9 cellular contexts compared by ENCODE assay signal in genomic region chr3:49413338-49413734, GRCh38. TPM values are rescaled to one million over a fixed set of nuclear protein-coding genes. Genes with fewer than 3 reads are reported as not detected.
DNase-seq lines count a peak whose midpoint lies in the region; ATAC-seq, FAIRE-seq and TF ChIP-seq lines count a peak whose summit lies in the region.
"Had no signal": no experiment of that assay in that cellular context is flagged by ENCODE, and none has a peak within 500 bp of the region (broad histone marks: within the 10 kb centered on the region; RNA-seq: fewer than 3 reads in every experiment).

No MANE protein-coding gene starts in this region.

- FAIRE-seq in GM19239 (lab: Jason Lieb, UNC) = no peak
- FAIRE-seq: colon had no signal

- DNase-seq in activated T-cell treated with anti-CD3 and anti-CD28 coated beads, Interleukin-2, amount 50 U/mL, for 72 hours = no peak
- DNase-seq in activated T-cell treated with anti-CD3 and anti-CD28 coated beads, Interleukin-2, amount 50 U/mL, for 1 hour = no peak
- DNase-seq in adrenal gland (no peak), thyroid gland (no peak), HuH-7 (ENCODE audit: low spot score) (no peak), GM19239 (ENCODE audit: insufficient read length, low spot score) (no peak)

- H3K4me3 Mint-ChIP-seq in activated T-cell treated with anti-CD3 and anti-CD28 coated beads, Interleukin-2, amount 50 U/mL, for 72 hours = peak overlapping the region; percentile 90 to 98

- peak overlapping the region; percentile 75 to 100 for H3K9ac ChIP-seq in liver (ENCODE audit: low read depth in 1 of 2, low read length in 2 of 2)

- H3K27me3 ChIP-seq in adrenal gland = no peaks in the 10 kb centered on the region
- no peaks in the 10 kb centered on the region for H3K27me3 ChIP-seq in liver (ENCODE audit: control insufficient read depth in 4 of 4, insufficient read depth in 4 of 4, low read length in 3 of 4)
- no peaks in the 10 kb centered on the region for H3K27me3 ChIP-seq in thyroid gland

- no peak for TF ChIP-seq RAD21 in liver (IDR thresholded peaks at IDR 0.05)

- 78 to 93% (median 80%) methylated on average over 4 to 6 of the region's 6 CpGs for WGBS in adrenal gland, 4 donors
- 79% methylated on average over 6 of the region's 6 CpGs for WGBS in liver
- WGBS in thyroid gland, 2 donors = 87 to 89% methylated on average over 6 of the region's 6 CpGs

- H3K27ac ChIP-seq in adrenal gland (peak overlapping the region in 3 of 5 donors; percentile 97 to 100 (median 100)), liver (ENCODE audit: low read depth in 1 of 2, low read length in 2 of 2) (peak overlapping the region in 1 of 2 donors; percentile 58), thyroid gland (peak overlapping the region; percentile 74 to 78 (median 77))

- intact Hi-C loops in adrenal gland (cut with DNase I) (no loop called here), thyroid gland (cut with DNase I) (loop anchor here (5.0 kb wide), 1 partner anchor 56 kb away; the partner anchor contains the start of gene GPX1)

- peak overlapping the region; percentile 96 for H3K27ac Mint-ChIP-seq in activated T-cell treated with anti-CD3 and anti-CD28 coated beads, Interleukin-2, amount 50 U/mL, for 72 hours

- ATAC-seq in activated T-cell treated with anti-CD3 and anti-CD28 coated beads, Interleukin-2, amount 50 U/mL, for 72 hours (replicated peaks in 1 of 2) = no peak
- ATAC-seq in GM21528 (IDR thresholded peaks at IDR 0.05; ENCODE audit: low FRiP score, unreplicated experiment) = no peak

- H3K4me1 ChIP-seq in adrenal gland (replicated peaks in 1 of 2) (peaks cover 19 to 37% of the 10 kb centered on the region in 2 donors), liver (ENCODE audit: control insufficient read depth in 4 of 4, insufficient read depth in 4 of 4, low read length in 3 of 4) (peaks cover 6 to 30% (median 27%) of the 10 kb centered on the region in 4 donors), thyroid gland (peaks cover 38 to 40% of the 10 kb centered on the region in 2 donors)

- peaks cover 0 to 8% of the 10 kb centered on the region in 2 donors for H3K36me3 ChIP-seq in adrenal gland (replicated peaks in 1 of 2)
- H3K36me3 ChIP-seq in liver (ENCODE audit: control insufficient read depth in 4 of 4, insufficient read depth in 3 of 4, low read depth in 1 of 4, low read length in 3 of 4) = peaks cover 0 to 14% (median 2%) of the 10 kb centered on the region in 4 donors
- peaks cover 0 to 4% of the 10 kb centered on the region in 2 donors for H3K36me3 ChIP-seq in thyroid gland

- H3K27me3 Mint-ChIP-seq in activated T-cell treated with anti-CD3 and anti-CD28 coated beads, Interleukin-2, amount 50 U/mL, for 72 hours (ENCODE audit: low read depth) = no peaks in the 10 kb centered on the region

- peaks cover 7 to 17% of the 10 kb centered on the region in 2 donors for H3K36me3 Mint-ChIP-seq in activated T-cell treated with anti-CD3 and anti-CD28 coated beads, Interleukin-2, amount 50 U/mL, for 72 hours (ENCODE audit: insufficient read depth in 2 of 2)

- peak overlapping the region in 1 of 4 donors; percentile 99 for H3K4me3 ChIP-seq in adrenal gland
- H3K4me3 ChIP-seq in liver (ENCODE audit: low read depth in 1 of 3, low read length in 3 of 3) = peak overlapping the region in 2 of 3 donors; percentile 63 to 94
- peak overlapping the region in 1 of 3 donors; percentile 63 for H3K4me3 ChIP-seq in thyroid gland (replicated peaks in 1 of 3)

- H3K4me1 Mint-ChIP-seq in activated T-cell treated with anti-CD3 and anti-CD28 coated beads, Interleukin-2, amount 50 U/mL, for 72 hours (ENCODE audit: low read depth) = peaks cover 77% of the 10 kb centered on the region

- H3K9me3 Mint-ChIP-seq in activated T-cell treated with anti-CD3 and anti-CD28 coated beads, Interleukin-2, amount 50 U/mL, for 72 hours = no peaks in the 10 kb centered on the region

- TF ChIP-seq POLR2A in adrenal gland (IDR thresholded peaks at IDR 0.05) = no peak
- no peak for TF ChIP-seq POLR2A in thyroid gland (IDR thresholded peaks at IDR 0.05)

- H3K9me3 ChIP-seq in adrenal gland (replicated peaks in 1 of 3) (no peaks in the 10 kb centered on the region), liver (ENCODE audit: control insufficient read depth in 4 of 4, low read length in 3 of 4) (no peaks in the 10 kb centered on the region), thyroid gland (no peaks in the 10 kb centered on the region)

- no peak for TF ChIP-seq CTCF in adrenal gland (IDR thresholded peaks at IDR 0.05)
- no peak for TF ChIP-seq CTCF in liver (IDR thresholded peaks at IDR 0.05; ENCODE audit: low read depth, low read length, missing input control)
- no peak for TF ChIP-seq CTCF in thyroid gland (IDR thresholded peaks at IDR 0.05)

TF ChIP-seq in liver, 16 proteins besides CTCF, POLR2A, EP300 and RAD21:
- TF ChIP-seq SP1 (IDR thresholded peaks at IDR 0.05) (no peak), HNF4G (IDR thresholded peaks at IDR 0.05) (no peak), GABPA (IDR thresholded peaks at IDR 0.05 in 1 of 2, conservative IDR thresholded peaks at IDR 0.05 in 1 of 2) (no peak), ZBTB33 (IDR thresholded peaks at IDR 0.05) (no peak), EGR1 (IDR thresholded peaks at IDR 0.05; ENCODE audit: low read depth in 2 of 2) (no peak), FOXA2 (IDR thresholded peaks at IDR 0.05) (no peak), HNF4A (conservative IDR thresholded peaks at IDR 0.05) (no peak), TAF1 (conservative IDR thresholded peaks at IDR 0.05) (no peak)
- TF ChIP-seq, protein P1, sequence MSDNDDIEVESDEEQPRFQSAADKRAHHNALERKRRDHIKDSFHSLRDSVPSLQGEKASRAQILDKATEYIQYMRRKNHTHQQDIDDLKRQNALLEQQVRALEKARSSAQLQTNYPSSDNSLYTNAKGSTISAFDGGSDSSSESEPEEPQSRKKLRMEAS (IDR thresholded peaks at IDR 0.05) = no peak

RNA-seq across cellular contexts. Expression of gene TCTA, which starts 1.1 kb away (rescaled TPM):
- 10 to 100 TPM; 22.0 to 23.4 TPM for total RNA-seq in activated T-cell treated with anti-CD3 and anti-CD28 coated beads, Interleukin-2, amount 50 U/mL, for 72 hours
- total RNA-seq in adrenal gland (10 to 100 TPM; 31.7 to 83.3 (median 46.0) TPM), liver (10 to 100 TPM; 13.6 to 24.9 TPM), thyroid gland (100 to 1,000 TPM in 2 of 4 donors, 10 to 100 TPM in 2; 50.4 to 177 (median 94.8) TPM)
- polyA plus RNA-seq in adrenal gland (100 to 1,000 TPM in 1 of 3 donors, 10 to 100 TPM in 2; 26.9 to 116 (median 33.7) TPM), liver (10 to 100 TPM; 24.3 to 28.2 TPM)

RNA-seq across cellular contexts. Expression of gene RHOA, which starts 1.6 kb away (rescaled TPM):
- 100 to 1,000 TPM; 458 to 468 TPM for total RNA-seq in activated T-cell treated with anti-CD3 and anti-CD28 coated beads, Interleukin-2, amount 50 U/mL, for 72 hours
- total RNA-seq in adrenal gland (100 to 1,000 TPM; 357 to 913 (median 482) TPM), liver (100 to 1,000 TPM; 157 to 162 TPM), thyroid gland (100 to 1,000 TPM; 437 to 789 (median 587) TPM)
- polyA plus RNA-seq in adrenal gland (100 to 1,000 TPM; 185 to 796 (median 189) TPM), liver (100 to 1,000 TPM; 144 to 169 TPM)

RNA-seq across cellular contexts. Expression of gene AMT, which starts 8.9 kb away (rescaled TPM):
- 1 to 10 TPM; 7.4 to 7.5 TPM for total RNA-seq in activated T-cell treated with anti-CD3 and anti-CD28 coated beads, Interleukin-2, amount 50 U/mL, for 72 hours
- total RNA-seq in adrenal gland (10 to 100 TPM in 7 of 8 donors, 1 to 10 TPM in 1; 5.6 to 33.0 (median 19.9) TPM), liver (10 to 100 TPM; 15.6 to 23.2 TPM), thyroid gland (1 to 10 TPM; 3.5 to 7.9 (median 5.9) TPM)
- polyA plus RNA-seq in adrenal gland (10 to 100 TPM; 18.9 to 55.8 (median 22.9) TPM), liver (10 to 100 TPM; 27.9 to 28.7 TPM)

RNA-seq across cellular contexts. Expression of gene NICN1, which starts 15.8 kb away (rescaled TPM):
- 10 to 100 TPM; 15.3 to 18.4 TPM for total RNA-seq in activated T-cell treated with anti-CD3 and anti-CD28 coated beads, Interleukin-2, amount 50 U/mL, for 72 hours
- total RNA-seq in adrenal gland = 10 to 100 TPM; 11.6 to 58.6 (median 20.0) TPM
- polyA plus RNA-seq in adrenal gland = 1 to 10 TPM; 8.8 to 9.9 (median 9.2) TPM
- total RNA-seq in liver = 1 to 10 TPM; 3.7 to 3.9 TPM
- polyA plus RNA-seq in liver = 1 to 10 TPM; 4.9 to 6.0 TPM
- 10 to 100 TPM; 10.7 to 20.9 (median 16.7) TPM for total RNA-seq in thyroid gland

RNA-seq across cellular contexts. Expression of gene GPX1, which starts 55.2 kb away (rescaled TPM):
- 100 to 1,000 TPM; 112 to 124 TPM for total RNA-seq in activated T-cell treated with anti-CD3 and anti-CD28 coated beads, Interleukin-2, amount 50 U/mL, for 72 hours
- total RNA-seq in adrenal gland (1,000 to 10,000 TPM in 2 of 8 donors, 100 to 1,000 TPM in 6; 429 to 1,200 (median 517) TPM), liver (100 to 1,000 TPM in 1 of 2 donors, 10 to 100 TPM in 1; 87.0 to 125 TPM), thyroid gland (100 to 1,000 TPM; 161 to 398 (median 226) TPM)
- polyA plus RNA-seq in adrenal gland (100 to 1,000 TPM in 2 of 3 donors, 10 to 100 TPM in 1; 60.3 to 942 (median 567) TPM), liver (100 to 1,000 TPM; 313 to 412 TPM)
